8 cellular contexts compared by ENCODE assay signal in genomic region chr12:48296586-48297396, GRCh38. TPM values are rescaled to one million over a fixed set of nuclear protein-coding genes. Genes with fewer than 3 reads are reported as not detected.
DNase-seq lines count a peak whose midpoint lies in the region; ATAC-seq, FAIRE-seq and TF ChIP-seq lines count a peak whose summit lies in the region.

No MANE protein-coding gene starts in this region.

- H3K4me3 ChIP-seq in A549 (peak overlapping the region; percentile 38), SK-N-MC (peak overlapping the region; percentile 82), ascending aorta (peak overlapping the region; percentile 61 to 71), left ventricle myocardium inferior (peak overlapping the region; percentile 70), upper lobe of left lung (peak overlapping the region in 3 of 4 donors; percentile 39 to 61 (median 54))

- TF ChIP-seq POLR2A in A549 (IDR thresholded peaks at IDR 0.05; ENCODE audit: low read length): 0 out of 2 replicates have a peak, but pooled peaks have one; percentile 5
- TF ChIP-seq POLR2A in upper lobe of left lung (IDR thresholded peaks at IDR 0.05): peak in 1 of 4 donors; percentile 70

- H3K9ac ChIP-seq in SK-N-MC (ENCODE audit: insufficient read length): peak overlapping the region; percentile 56

- H3K36me3 ChIP-seq in SK-N-MC (ENCODE audit: insufficient read depth, low read length): no peaks in the 10 kb centered on the region
- no peaks in the 10 kb centered on the region for H3K36me3 ChIP-seq in ascending aorta
- H3K36me3 ChIP-seq in left ventricle myocardium inferior: no peaks in the 10 kb centered on the region
- H3K36me3 ChIP-seq in upper lobe of left lung: no peaks in the 10 kb centered on the region

- CTCF ChIA-PET in A549 (lab: Yijun Ruan, JAX): no interaction called here

- H3K4me2 ChIP-seq in A549: peak overlapping the region; percentile 74

- no peak for TF ChIP-seq EP300 in A549 (IDR thresholded peaks at IDR 0.05)
- no peak for TF ChIP-seq EP300 in upper lobe of left lung (IDR thresholded peaks at IDR 0.05)

- H3K27ac ChIP-seq in A549: peak overlapping the region; percentile 47 to 61; a peak in 4 of 6 replicates
- no peak overlapping the region for H3K27ac ChIP-seq in SK-N-MC
- no peak overlapping the region for H3K27ac ChIP-seq in ascending aorta
- peak overlapping the region; percentile 40 for H3K27ac ChIP-seq in left ventricle myocardium inferior (replicated peaks)
- peak overlapping the region in 2 of 4 donors; percentile 14 to 69 for H3K27ac ChIP-seq in upper lobe of left lung

- intact Hi-C loops in ascending aorta (cut with DNase I) (no loop called here), left ventricle myocardium inferior (cut with micrococcal nuclease) (no loop called here)

- WGBS in A549 (ENCODE audit: missing lambda C conversion rate): 45% methylated on average over 32 of the region's 32 CpGs
- 19 to 21% methylated on average over 20 to 32 of the region's 32 CpGs for WGBS in upper lobe of left lung, 2 donors

- no peaks in the 10 kb centered on the region for H3K9me3 Mint-ChIP-seq in osteocyte (ENCODE audit: unreplicated experiment)

- POLR2A ChIA-PET in A549 (lab: Yijun Ruan, JAX): no interaction called here

- ATAC-seq in A549 (peak; percentile 98 to 99), GM21423 (IDR thresholded peaks at IDR 0.05; ENCODE audit: unreplicated experiment) (peak; percentile 84), upper lobe of left lung (ENCODE audit: low FRiP score in 2 of 2) (peak; percentile 95 to 96), HG02970 (IDR thresholded peaks at IDR 0.05; ENCODE audit: low FRiP score, unreplicated experiment) (no peak)

- H3K27me3 ChIP-seq in ascending aorta (no peaks in the 10 kb centered on the region), left ventricle myocardium inferior (ENCODE audit: low read depth) (no peaks in the 10 kb centered on the region), upper lobe of left lung (no peaks in the 10 kb centered on the region)

- peak in 1 of 2 experiments; percentile 71 for DNase-seq in A549 (ENCODE audit: low read depth in 1 of 2, low spot score in 1 of 2)
- peak; percentile 44 for DNase-seq in SK-N-MC (ENCODE audit: low read depth, low spot score)
- peak; percentile 32 to 83 for DNase-seq in ascending aorta (ENCODE audit: low spot score in 2 of 2)
- DNase-seq in left ventricle myocardium inferior: peak; percentile 79
- no peak for DNase-seq in osteocyte (ENCODE audit: extremely low spot score, unreplicated experiment)
- peak; percentile 82 to 91 for DNase-seq in upper lobe of left lung

- no peaks in the 10 kb centered on the region for H3K36me3 Mint-ChIP-seq in osteocyte (ENCODE audit: unreplicated experiment)

- no peak for TF ChIP-seq CTCF in A549 (IDR thresholded peaks at IDR 0.05)
- TF ChIP-seq CTCF in ascending aorta (IDR thresholded peaks at IDR 0.05): no peak
- TF ChIP-seq CTCF in left ventricle myocardium inferior (IDR thresholded peaks at IDR 0.05; ENCODE audit: borderline replicate concordance): no peak
- TF ChIP-seq CTCF in osteocyte (IDR thresholded peaks at IDR 0.05): no peak
- no peak for TF ChIP-seq CTCF in upper lobe of left lung (IDR thresholded peaks at IDR 0.05)

- FAIRE-seq in A549 (lab: Jason Lieb, UNC): no peak

- no peak overlapping the region for H3K27ac Mint-ChIP-seq in osteocyte (ENCODE audit: unreplicated experiment)

- H3K9me3 ChIP-seq in A549 (no peaks in the 10 kb centered on the region), SK-N-MC (ENCODE audit: low read depth, low read length) (no peaks in the 10 kb centered on the region), ascending aorta (no peaks in the 10 kb centered on the region), left ventricle myocardium inferior (replicated peaks) (no peaks in the 10 kb centered on the region), upper lobe of left lung (no peaks in the 10 kb centered on the region)

- H3K4me1 Mint-ChIP-seq in osteocyte (ENCODE audit: unreplicated experiment): peaks cover 1% of the 10 kb centered on the region

- H3K4me3 Mint-ChIP-seq in osteocyte (ENCODE audit: unreplicated experiment): peak overlapping the region; percentile 65

- no peak for TF ChIP-seq RAD21 in A549 (conservative IDR thresholded peaks at IDR 0.05 in 1 of 2, IDR thresholded peaks at IDR 0.05 in 1 of 2)

- peaks cover 47% of the 10 kb centered on the region for H3K27me3 Mint-ChIP-seq in osteocyte (ENCODE audit: unreplicated experiment)

- H3K4me1 ChIP-seq in A549: no peaks in the 10 kb centered on the region
- H3K4me1 ChIP-seq in ascending aorta: no peaks in the 10 kb centered on the region
- peaks cover 9% of the 10 kb centered on the region for H3K4me1 ChIP-seq in left ventricle myocardium inferior
- H3K4me1 ChIP-seq in upper lobe of left lung: peaks cover 0 to 6% (median 6%) of the 10 kb centered on the region in 4 donors

TF ChIP-seq in A549, 52 proteins besides CTCF, POLR2A, EP300 and RAD21:
- no peak for TF ChIP-seq JUN (IDR thresholded peaks at IDR 0.05)
- TF ChIP-seq MAFK (IDR thresholded peaks at IDR 0.05; ENCODE audit: partially characterized antibody): peak; percentile 99

RNA-seq across cellular contexts. Expression of gene ZNF641, which starts 53.9 kb away (rescaled TPM):
- polyA plus RNA-seq in A549 (2011; rRNA removed) (11.2 and 11.8 TPM in 2 replicates), A549 (2017; fragmentation: RNase III; extraction: RNeasy Plus Mini Kit Qiagen cat#74134 plus additional on column Dnase treatment) (6.5 to 9.1 TPM (median 7.8 TPM) in 3 replicates)
- polyA plus RNA-seq in A549 (2012; cell fraction: cytosol; rRNA removed): 2.6 and 3.3 TPM in 2 replicates
- 4.3 and 4.4 TPM in 2 replicates for polyA plus RNA-seq in A549 (2012; cell fraction: nucleus; rRNA removed)
- polyA minus RNA-seq in A549 (2011; rRNA and poly(A)+ RNA removed): 20.6 and 20.7 TPM in 2 replicates
- total RNA-seq in ascending aorta (10.9 TPM), left ventricle myocardium inferior (16.0 TPM), osteocyte (11.9 and 18.5 TPM in 2 replicates), upper lobe of left lung (10 to 100 TPM; 16.8 to 60.8 (median 24.6) TPM)

Comparison
In these comparisons a context has a peak if more than half of its experiments do, and no peak if none do; other contexts are left out.
1. H3K27ac ChIP-seq: peak in A549 (2 of 2) and left ventricle myocardium inferior (single experiment); none in SK-N-MC (single experiment) and ascending aorta (0 of 2).
2. Peak in every context shown above with its lines, with median percentiles within 50 percentile points of each other: H3K4me3 ChIP-seq.